In genomic region chr3:39413691-39414420, GRCh38 we compare ENCODE assay signal across 12 cellular contexts. TPM values are rescaled to one million over a fixed set of nuclear protein-coding genes. Genes with fewer than 3 reads are reported as not detected.
DNase-seq lines count a peak whose midpoint lies in the region; ATAC-seq and TF ChIP-seq lines count a peak whose summit lies in the region.
"Had no signal": no experiment of that assay in that cellular context is flagged by ENCODE, and none has a peak within 500 bp of the region (broad histone marks: within the 10 kb centered on the region; RNA-seq: fewer than 3 reads in every experiment).

No MANE protein-coding gene starts in this region.

- 67 to 82% (median 72%) methylated on average over 6 of the region's 6 CpGs for WGBS in stomach, 5 donors

- H3K27me3 Mint-ChIP-seq in activated naive CD8-positive, alpha-beta T cell: no peaks in the 10 kb centered on the region

- H3K27ac Mint-ChIP-seq in activated naive CD8-positive, alpha-beta T cell: peak overlapping the region; percentile 75

- H3K4me1 ChIP-seq in HUES48 (ENCODE audit: control insufficient read depth, insufficient read depth, low read length) (peaks cover 13% of the 10 kb centered on the region), mucosa of descending colon (ENCODE audit: low read depth) (peaks cover 13% of the 10 kb centered on the region), stomach (peaks cover 9 to 35% (median 23%) of the 10 kb centered on the region in 4 donors)

- H3K36me3 ChIP-seq in HUES48 (ENCODE audit: control insufficient read depth, insufficient read depth, low read length) (peaks cover 54% of the 10 kb centered on the region), mucosa of descending colon (ENCODE audit: low read depth) (peaks cover 5% of the 10 kb centered on the region), stomach (peaks cover 40 to 64% (median 60%) of the 10 kb centered on the region in 4 donors)

- H3K27ac ChIP-seq in HUES48 (ENCODE audit: low read depth, low read length): peak overlapping the region; percentile 30
- peak overlapping the region in 2 of 5 donors; percentile 50 to 55 for H3K27ac ChIP-seq in stomach

- intact Hi-C loops in mucosa of descending colon (cut with DNase I, micrococcal nuclease): no loop called here
- intact Hi-C loops in stomach (cut with DNase I; ENCODE audit: low total_unique reads): no loop called here

- peak; percentile 26 for ATAC-seq in mucosa of descending colon
- no peak for ATAC-seq in GM18511 (IDR thresholded peaks at IDR 0.05; ENCODE audit: unreplicated experiment)
- ATAC-seq in GM18867 (IDR thresholded peaks at IDR 0.05; ENCODE audit: unreplicated experiment): no peak

- no peak for TF ChIP-seq POLR2A in stomach (IDR thresholded peaks at IDR 0.05)

- H3K4me3 ChIP-seq in HUES48 (ENCODE audit: low read depth, low read length) (no peak overlapping the region), mucosa of descending colon (no peak overlapping the region), stomach (no peak overlapping the region)
- H3K4me3 ChIP-seq: MG63 had no signal

- H3K36me3 Mint-ChIP-seq in activated naive CD8-positive, alpha-beta T cell: peaks cover 11% of the 10 kb centered on the region

- H3K9ac ChIP-seq in HUES48 (ENCODE audit: low read depth, low read length): no peak overlapping the region

- no peaks in the 10 kb centered on the region for H3K27me3 ChIP-seq in HUES48 (ENCODE audit: control insufficient read depth, insufficient read depth, low read length)
- H3K27me3 ChIP-seq in stomach: no peaks in the 10 kb centered on the region
- H3K27me3 ChIP-seq: MG63 had no signal

- H3K9me3 Mint-ChIP-seq in activated naive CD8-positive, alpha-beta T cell (ENCODE audit: low read depth): no peaks in the 10 kb centered on the region

- H3K4me3 Mint-ChIP-seq in activated naive CD8-positive, alpha-beta T cell: peak overlapping the region; percentile 2

- DNase-seq in EL (peak; percentile 31), mucosa of descending colon (no peak), stomach (no peak)
- DNase-seq in stimulated activated CD4-positive, alpha-beta T cell treated with anti-CD3 and anti-CD28 coated beads, Interleukin-4, amount 100 ng/mL, for 24 hours: no peak
- DNase-seq: cortex of kidney, MG63 had no signal

- peaks cover 35% of the 10 kb centered on the region for H3K4me1 Mint-ChIP-seq in activated naive CD8-positive, alpha-beta T cell (ENCODE audit: low read depth)

- TF ChIP-seq CTCF in mucosa of descending colon (IDR thresholded peaks at IDR 0.05) (no peak), stomach (IDR thresholded peaks at IDR 0.05) (no peak)

- H3K9me3 ChIP-seq in HUES48 (ENCODE audit: control insufficient read depth, insufficient read depth, low read length) (no peaks in the 10 kb centered on the region), mucosa of descending colon (no peaks in the 10 kb centered on the region), stomach (no peaks in the 10 kb centered on the region)
- H3K9me3 ChIP-seq: MG63 had no signal

- no peak for TF ChIP-seq EP300 in stomach (IDR thresholded peaks at IDR 0.05)

RNA-seq across cellular contexts. Expression of gene RPSA, which starts 7.3 kb away (rescaled TPM):
- total RNA-seq in mucosa of descending colon (1,000 to 10,000 TPM in 1 of 3 donors, 100 to 1,000 TPM in 2; 692 to 1,050 (median 908) TPM), stomach (1,000 to 10,000 TPM in 1 of 5 donors, 100 to 1,000 TPM in 4; 346 to 1,202 (median 723) TPM)
- polyA plus RNA-seq in stomach: 1,000 to 10,000 TPM; 1,543 to 2,119 (median 2,100) TPM

RNA-seq across cellular contexts. Expression of gene SLC25A38, which starts 30.7 kb away (rescaled TPM):
- 10 to 100 TPM; 29.3 to 35.3 (median 34.4) TPM for total RNA-seq in mucosa of descending colon
- 100 to 1,000 TPM in 1 of 5 donors, 10 to 100 TPM in 4; 14.7 to 119 (median 23.3) TPM for total RNA-seq in stomach
- polyA plus RNA-seq in stomach: 10 to 100 TPM; 28.4 to 41.4 (median 29.5) TPM

RNA-seq across cellular contexts. Expression of gene MOBP, which starts 53.6 kb away (rescaled TPM):
- 1 to 10 TPM in 1 of 3 donors, under 1 TPM in 2; 0.44 to 1.4 (median 0.92) TPM for total RNA-seq in mucosa of descending colon
- total RNA-seq in stomach: under 1 TPM in 3 of 5 donors, not detected in 2; 0.29 to 0.92 (median 0.58) TPM
- under 1 TPM in 1 of 3 donors, not detected in 2; 0.06 TPM for polyA plus RNA-seq in stomach
- total RNA-seq: activated CD8-positive, alpha-beta memory T cell treated with anti-CD3 and anti-CD28 coated beads for 36 hours; RPMI7951 had no signal
